In the genomic region with DNA sequence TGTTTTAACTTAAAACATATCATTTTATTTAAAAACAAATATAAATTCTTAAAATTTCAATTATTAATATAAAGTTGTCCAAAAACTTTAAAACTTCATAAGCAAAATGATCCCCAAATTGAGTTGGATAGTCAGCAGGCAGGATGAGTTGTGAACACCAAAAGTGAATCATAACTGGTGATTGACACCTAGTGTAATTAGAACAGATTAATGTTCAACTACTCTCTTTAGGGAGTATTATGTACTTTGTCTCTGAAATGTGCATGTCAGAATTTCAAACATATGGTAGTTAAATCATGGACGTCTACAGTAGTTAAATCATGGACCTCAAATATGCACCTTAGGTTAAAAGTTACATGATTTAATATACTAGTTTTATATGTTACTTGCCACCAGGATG, we compare ENCODE assay signal across 22 cellular contexts. TPM values are rescaled to one million over a fixed set of nuclear protein-coding genes. Genes with fewer than 3 reads are reported as not detected.
DNase-seq lines count a peak whose midpoint lies in the region; ATAC-seq, FAIRE-seq and TF ChIP-seq lines count a peak whose summit lies in the region.
"Had no signal": no experiment of that assay in that cellular context is flagged by ENCODE, and none has a peak within 500 bp of the region (broad histone marks: within the 10 kb centered on the region; RNA-seq: fewer than 3 reads in every experiment).

No MANE protein-coding gene starts in this region.

- no peak for TF ChIP-seq EP300 in tibial nerve (IDR thresholded peaks at IDR 0.05)

- TF ChIP-seq CTCF in hepatocyte (IDR thresholded peaks at IDR 0.05; ENCODE audit: poor library complexity) (no peak), mucosa of descending colon (IDR thresholded peaks at IDR 0.05) (no peak), tibial nerve (IDR thresholded peaks at IDR 0.05) (no peak)

- H4K20me1 ChIP-seq in hepatocyte (ENCODE audit: insufficient read depth, poor library complexity, severe bottlenecking): no peaks in the 10 kb centered on the region

- H3K4me3 ChIP-seq in hepatocyte (no peak overlapping the region), mucosa of descending colon (no peak overlapping the region), H7 (ENCODE audit: insufficient read depth, low read depth, low read length) (no peak overlapping the region), tibial nerve (no peak overlapping the region)
- H3K4me3 ChIP-seq: GM12878, GM23248, HAP-1 had no signal

- peak; percentile 71 for ATAC-seq in mucosa of descending colon
- ATAC-seq: GM12878 had no signal

- FAIRE-seq in G401.6 (lab: Jason Lieb, UNC): peak; percentile 13
- FAIRE-seq: GM12878, GM19239, H1 had no signal

- H3K27me3 ChIP-seq in hepatocyte (no peaks in the 10 kb centered on the region), H7 (ENCODE audit: control insufficient read depth, insufficient read depth, low read length) (no peaks in the 10 kb centered on the region), tibial nerve (no peaks in the 10 kb centered on the region)

- no peak overlapping the region for H3K27ac ChIP-seq in hepatocyte
- H3K27ac ChIP-seq in tibial nerve: no peak overlapping the region
- H3K27ac ChIP-seq: GM23248 had no signal

- no peak for TF ChIP-seq POLR2A in tibial nerve (IDR thresholded peaks at IDR 0.05)

- H3K4me2 ChIP-seq in hepatocyte: peak overlapping the region; percentile 1

- H3K36me3 ChIP-seq in hepatocyte (replicated peaks; ENCODE audit: insufficient read depth, low read depth): no peaks in the 10 kb centered on the region
- H3K36me3 ChIP-seq in mucosa of descending colon (ENCODE audit: low read depth): no peaks in the 10 kb centered on the region
- H3K36me3 ChIP-seq in H7 (replicated peaks; ENCODE audit: control insufficient read depth, insufficient read depth, low read length): no peaks in the 10 kb centered on the region
- no peaks in the 10 kb centered on the region for H3K36me3 ChIP-seq in tibial nerve
- H3K36me3 ChIP-seq: HAP-1 had no signal

- 50% methylated on average over 1 of the region's 1 CpG for WGBS in hepatocyte (ENCODE audit: low lambda C conversion rate, missing lambda C conversion rate)
- 45 to 48% methylated on average over 1 of the region's 1 CpG for WGBS in tibial nerve, 2 donors

- peaks cover 18% of the 10 kb centered on the region for H3K79me2 ChIP-seq in hepatocyte

- H3K4me1 ChIP-seq in hepatocyte (ENCODE audit: insufficient read depth) (no peaks in the 10 kb centered on the region), mucosa of descending colon (ENCODE audit: low read depth) (peaks cover 5% of the 10 kb centered on the region), tibial nerve (no peaks in the 10 kb centered on the region)
- H3K4me1 ChIP-seq: Caco-2, HAP-1 had no signal

- no peak overlapping the region for H2AFZ ChIP-seq in hepatocyte
- H2AFZ ChIP-seq: GM23248 had no signal

- intact Hi-C loops in mucosa of descending colon (cut with DNase I, micrococcal nuclease): no loop called here

- DNase-seq in hepatocyte (ENCODE audit: low spot score) (no peak), mucosa of descending colon (no peak), H7 (no peak), COLO829 (ENCODE audit: low spot score) (no peak), tibial nerve (ENCODE audit: low spot score in 2 of 2) (no peak)
- DNase-seq in activated CD4-positive, alpha-beta T cell treated with anti-CD3 and anti-CD28 coated beads for 4 hours: no peak
- DNase-seq: 8988T; C1 segment of cervical spinal cord; Caco-2; CD4-positive, alpha-beta memory T cell; DMS153; DND-41; GDM1; GM23248; HFFc6 had no signal

- H3K9me3 ChIP-seq in hepatocyte (ENCODE audit: low read depth) (no peaks in the 10 kb centered on the region), mucosa of descending colon (no peaks in the 10 kb centered on the region), tibial nerve (no peaks in the 10 kb centered on the region)
- H3K9me3 ChIP-seq: HAP-1 had no signal

- H3K9me2 ChIP-seq in hepatocyte (replicated peaks; ENCODE audit: insufficient read depth): no peaks in the 10 kb centered on the region

RNA-seq across cellular contexts. Expression of gene SI, which starts 2.9 kb away (rescaled TPM):
- 77.3 and 78.4 TPM in 2 replicates for total RNA-seq in hepatocyte
- 7.5 and 8.2 TPM in 2 replicates for polyA plus RNA-seq in hepatocyte
- 10 to 100 TPM in 2 of 3 donors, 1 to 10 TPM in 1; 6.5 to 58.6 (median 29.5) TPM for total RNA-seq in mucosa of descending colon
- not detected in 2 replicates for total RNA-seq in H7 (2014; rRNA removed; shearing (Covaris generic))
- not detected for total RNA-seq in tibial nerve
- total RNA-seq: A673; CD4-positive, alpha-beta memory T cell; GM12878; GM23248; H1; HFFc6 had no signal
- polyA plus RNA-seq: BJ; CD4-positive, alpha-beta memory T cell; GM23248; H1 had no signal
